ENCODE assay signal across 8 cellular contexts in genomic region chr10:101397140-101397539, GRCh38. TPM values are rescaled to one million over a fixed set of nuclear protein-coding genes. Genes with fewer than 3 reads are reported as not detected.
A peak's percentile ranks its signal among the peaks of the same experiment; 100 is the strongest.
DNase-seq lines count a peak whose midpoint lies in the region; ATAC-seq and TF ChIP-seq lines count a peak whose summit lies in the region.

No MANE protein-coding gene starts in this region.

- no peak overlapping the region for H3K27ac ChIP-seq in PC-3 (ENCODE audit: low read length)

- TF ChIP-seq CTCF in AG10803 (conservative IDR thresholded peaks at IDR 0.05; ENCODE audit: low read length), result no peak
- TF ChIP-seq CTCF in PC-3 (conservative IDR thresholded peaks at IDR 0.05; ENCODE audit: low read depth, low read length), result no peak

- DNase-seq in AG10803 (ENCODE audit: low read depth), result peak; percentile 62
- peak; percentile 28 for DNase-seq in GM04503 (ENCODE audit: low read depth)
- DNase-seq in T-helper 1 cell, result peak in 4 of 5 donors; percentile 23 to 45 (median 36)
- peak; percentile 50 for DNase-seq in glomerular visceral epithelial cell (ENCODE audit: extremely low spot score)
- no peak for DNase-seq in NCI-H345 treated with DMSO at 0.1 percent for 48 hours (lab: John Stamatoyannopoulos, UW; ENCODE audit: unreplicated experiment)
- DNase-seq in sciatic nerve (ENCODE audit: low spot score), result no peak
- DNase-seq in PC-3, result no peak
- DNase-seq in C1 segment of cervical spinal cord (lab: John Stamatoyannopoulos, UW), result no peak

- H3K4me2 ChIP-seq in PC-3 (ENCODE audit: low read length), result no peak overlapping the region

- H3K4me1 ChIP-seq in PC-3 (ENCODE audit: insufficient read depth, low read length), result 0 out of 2 replicates have a peak, but pooled peaks cover 3% of the 10 kb centered on the region

- H3K9me2 ChIP-seq in PC-3 (replicated peaks; ENCODE audit: low read length), result no peaks in the 10 kb centered on the region

- intact Hi-C loops in sciatic nerve (cut with DNase I), result no loop called here
- intact Hi-C loops in PC-3 (cut with micrococcal nuclease), result no loop called here

- H2AFZ ChIP-seq in PC-3 (ENCODE audit: low read length), result no peak overlapping the region

- CTCF ChIA-PET in PC-3 (lab: Charles Lee), result interaction anchor here (0.9 kb wide), 1 partner anchor 45 kb away, joined by 4 read pairs; no protein-coding TSS in a partner anchor

- POLR2A ChIA-PET in PC-3 (lab: Charles Lee; ENCODE audit: unreplicated experiment), result interaction anchor here (0.6 kb wide), 2 partner anchors 19 to 347 kb away, joined by 3 to 13 read pairs; no protein-coding TSS in a partner anchor

- H3K36me3 ChIP-seq in PC-3 (ENCODE audit: low read depth, low read length), result no peaks in the 10 kb centered on the region

- no peaks in the 10 kb centered on the region for H3K27me3 ChIP-seq in PC-3 (ENCODE audit: low read length)

- no peaks in the 10 kb centered on the region for H3F3A ChIP-seq in PC-3 (ENCODE audit: low read length, unreplicated experiment)

- H3K9ac ChIP-seq in PC-3 (ENCODE audit: low read length), result no peak overlapping the region

- no peaks in the 10 kb centered on the region for H4K20me1 ChIP-seq in PC-3 (ENCODE audit: low read length)

- H3K4me3 ChIP-seq in AG10803 (ENCODE audit: low read length) (no peak overlapping the region), PC-3 (ENCODE audit: low read length) (no peak overlapping the region)

- H3K9me3 ChIP-seq in PC-3 (ENCODE audit: low read length), result no peaks in the 10 kb centered on the region

- H3K79me2 ChIP-seq in PC-3 (ENCODE audit: low read length), result no peaks in the 10 kb centered on the region

- ATAC-seq in sciatic nerve (no peak), PC-3 (no peak)

- no TSS peak for BruUV-seq in PC-3 (replicated peaks; lab: Mats Ljungman, UMichigan)

RNA-seq across cellular contexts. Expression of gene BTRC, which starts 43.2 kb away (rescaled TPM):
- total RNA-seq in sciatic nerve, result 24.3 TPM
- 4.4 and 5.7 TPM in 2 replicates for total RNA-seq in PC-3 (2014; rRNA removed)

Comparison
In these comparisons a context has a peak if more than half of its experiments do, and no peak if none do; other contexts are left out.
1. DNase-seq: peak in AG10803 (single experiment), GM04503 (single experiment), T-helper 1 cell (4 of 5) and glomerular visceral epithelial cell (single experiment); none in NCI-H345 treated with DMSO at 0.1 percent for 48 hours (single experiment), sciatic nerve (single experiment), PC-3 (single experiment) and C1 segment of cervical spinal cord (0 of 14).